Comparison of ENCODE assay signal across 8 cellular contexts in the genomic region with DNA sequence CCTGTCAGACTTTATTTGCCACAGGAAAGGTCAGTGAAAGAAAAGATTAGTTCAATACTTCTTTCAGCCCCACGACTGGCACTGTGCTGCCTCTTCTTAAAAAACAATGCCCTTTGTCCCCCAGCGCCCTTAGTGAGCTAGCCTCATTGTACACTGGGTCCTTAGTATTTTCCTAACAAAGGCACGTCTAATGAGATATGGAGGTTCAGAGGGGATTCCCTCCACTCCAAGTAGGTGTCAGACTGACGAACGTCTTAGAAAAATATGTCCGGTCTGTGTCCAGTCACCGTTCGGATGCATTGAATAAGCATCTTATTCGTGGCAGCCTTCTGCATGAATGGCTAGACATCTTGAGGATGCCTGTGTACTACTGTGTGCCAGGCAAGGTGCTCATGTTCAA. TPM values are rescaled to one million over a fixed set of nuclear protein-coding genes. Genes with fewer than 3 reads are reported as not detected.
A peak's percentile ranks its signal among the peaks of the same experiment; 100 is the strongest.
DNase-seq lines count a peak whose midpoint lies in the region; ATAC-seq and TF ChIP-seq lines count a peak whose summit lies in the region.

No MANE protein-coding gene starts in this region.

- H3K4me3 ChIP-seq in thymus (ENCODE audit: low read length) (peak overlapping the region; percentile 65), thyroid gland (replicated peaks in 1 of 3) (peak overlapping the region in 1 of 3 donors; percentile 90)

- no peak overlapping the region for H3K27ac ChIP-seq in thymus (ENCODE audit: low read depth)
- no peak overlapping the region for H3K27ac ChIP-seq in thyroid gland

- peaks cover 31% of the 10 kb centered on the region for H3K4me1 ChIP-seq in thymus (ENCODE audit: control insufficient read depth, insufficient read depth, low read length)
- peaks cover 8% of the 10 kb centered on the region in 2 donors for H3K4me1 ChIP-seq in thyroid gland

- WGBS in thymus, result 95% methylated on average over 9 of the region's 9 CpGs
- WGBS in thyroid gland, 2 donors, result 41 to 62% methylated on average over 9 of the region's 9 CpGs

- DNase-seq in activated naive CD4-positive, alpha-beta T cell treated with anti-CD3 and anti-CD28 coated beads, Interleukin-2, amount 10 ng/mL, durations not matched to agents 7 days and 5 days, result no peak
- no peak for DNase-seq in activated naive CD4-positive, alpha-beta T cell (lab: John Stamatoyannopoulos, UW)
- DNase-seq in activated naive CD8-positive, alpha-beta T cell treated with anti-CD3 and anti-CD28 coated beads, Interleukin-2, amount 50 U/mL, for 24 hours, result no peak
- DNase-seq in kidney tubule cell (ENCODE audit: low spot score) (peak; percentile 52), thyroid gland (no peak), HK-2 (ENCODE audit: unreplicated experiment) (no peak)
- DNase-seq in stimulated activated CD4-positive, alpha-beta T cell treated with anti-CD3 and anti-CD28 coated beads, Interleukin-4, amount 100 ng/mL, for 1 hour, result no peak

- CTCF ChIA-PET in activated naive CD4-positive, alpha-beta T cell treated with anti-CD3 and anti-CD28 coated beads, Interleukin-2, amount 10 ng/mL, durations not matched to agents 7 days and 5 days (lab: Charles Lee), result no interaction called here

- H3K9me3 ChIP-seq in thymus (ENCODE audit: control insufficient read depth) (no peaks in the 10 kb centered on the region), thyroid gland (no peaks in the 10 kb centered on the region)

- intact Hi-C loops in thyroid gland (cut with DNase I), result no loop called here

- no peak for TF ChIP-seq POLR2A in thyroid gland (IDR thresholded peaks at IDR 0.05)

- no peak for ATAC-seq in activated naive CD8-positive, alpha-beta T cell treated with anti-CD3 and anti-CD28 coated beads, Interleukin-2, amount 50 U/mL, for 24 hours

- peak overlapping the region; percentile 49 for H3K27ac Mint-ChIP-seq in activated naive CD4-positive, alpha-beta T cell treated with anti-CD3 and anti-CD28 coated beads, Interleukin-2, amount 10 ng/mL, durations not matched to agents 7 days and 5 days
- peak overlapping the region; percentile 56 for H3K27ac Mint-ChIP-seq in activated naive CD8-positive, alpha-beta T cell treated with anti-CD3 and anti-CD28 coated beads, Interleukin-2, amount 50 U/mL, for 24 hours

- H3K27me3 ChIP-seq in thymus (ENCODE audit: control insufficient read depth, insufficient read depth) (no peaks in the 10 kb centered on the region), thyroid gland (no peaks in the 10 kb centered on the region)

- H3K36me3 ChIP-seq in thymus (ENCODE audit: control insufficient read depth, insufficient read depth), result peaks cover 2% of the 10 kb centered on the region
- H3K36me3 ChIP-seq in thyroid gland, result no peaks in the 10 kb centered on the region

- H3K4me3 Mint-ChIP-seq in activated naive CD4-positive, alpha-beta T cell treated with anti-CD3 and anti-CD28 coated beads, Interleukin-2, amount 10 ng/mL, durations not matched to agents 7 days and 5 days, result peak overlapping the region; percentile 85
- H3K4me3 Mint-ChIP-seq in activated naive CD8-positive, alpha-beta T cell treated with anti-CD3 and anti-CD28 coated beads, Interleukin-2, amount 50 U/mL, for 24 hours, result peak overlapping the region; percentile 83

- H3K4me1 Mint-ChIP-seq in activated naive CD4-positive, alpha-beta T cell treated with anti-CD3 and anti-CD28 coated beads, Interleukin-2, amount 10 ng/mL, durations not matched to agents 7 days and 5 days, result peaks cover 37% of the 10 kb centered on the region
- H3K4me1 Mint-ChIP-seq in activated naive CD8-positive, alpha-beta T cell treated with anti-CD3 and anti-CD28 coated beads, Interleukin-2, amount 50 U/mL, for 24 hours, result peaks cover 37% of the 10 kb centered on the region

- H3K27me3 Mint-ChIP-seq in activated naive CD4-positive, alpha-beta T cell treated with anti-CD3 and anti-CD28 coated beads, Interleukin-2, amount 10 ng/mL, durations not matched to agents 7 days and 5 days, result no peaks in the 10 kb centered on the region
- no peaks in the 10 kb centered on the region for H3K27me3 Mint-ChIP-seq in activated naive CD8-positive, alpha-beta T cell treated with anti-CD3 and anti-CD28 coated beads, Interleukin-2, amount 50 U/mL, for 24 hours

- H3K36me3 Mint-ChIP-seq in activated naive CD4-positive, alpha-beta T cell treated with anti-CD3 and anti-CD28 coated beads, Interleukin-2, amount 10 ng/mL, durations not matched to agents 7 days and 5 days, result peaks cover 9% of the 10 kb centered on the region
- peaks cover 5% of the 10 kb centered on the region for H3K36me3 Mint-ChIP-seq in activated naive CD8-positive, alpha-beta T cell treated with anti-CD3 and anti-CD28 coated beads, Interleukin-2, amount 50 U/mL, for 24 hours (ENCODE audit: low read depth)

- no peaks in the 10 kb centered on the region for H3K9me3 Mint-ChIP-seq in activated naive CD4-positive, alpha-beta T cell treated with anti-CD3 and anti-CD28 coated beads, Interleukin-2, amount 10 ng/mL, durations not matched to agents 7 days and 5 days
- H3K9me3 Mint-ChIP-seq in activated naive CD8-positive, alpha-beta T cell treated with anti-CD3 and anti-CD28 coated beads, Interleukin-2, amount 50 U/mL, for 24 hours, result no peaks in the 10 kb centered on the region

- TF ChIP-seq CTCF in thyroid gland (IDR thresholded peaks at IDR 0.05), result no peak

RNA-seq across cellular contexts. Expression of gene FECH, which starts 1.1 kb away (rescaled TPM):
- polyA plus RNA-seq in thymus, result 11.1 TPM
- total RNA-seq in thyroid gland, result 100 to 1,000 TPM in 3 of 4 donors, 10 to 100 TPM in 1; 65.7 to 168 (median 135) TPM

RNA-seq across cellular contexts. Expression of gene NARS1, which starts 36.2 kb away (rescaled TPM):
- 84.9 TPM for polyA plus RNA-seq in thymus
- total RNA-seq in thyroid gland, result 100 to 1,000 TPM; 149 to 193 (median 174) TPM
